4 cellular contexts compared by ENCODE assay signal in genomic region chrX:152674652-152675051, GRCh38. TPM values are rescaled to one million over a fixed set of nuclear protein-coding genes. Genes with fewer than 3 reads are reported as not detected.
"Had no signal": no experiment of that assay in that cellular context is flagged by ENCODE, and none has a peak within 500 bp of the region (broad histone marks: within the 10 kb centered on the region; RNA-seq: fewer than 3 reads in every experiment).

No MANE protein-coding gene starts in this region.

RNA-seq across cellular contexts. Expression of gene MAGEA3, which starts 23.9 kb away (rescaled TPM):
- total RNA-seq: LHCN-M2, MCF 10A, NCI-H460 had no signal

RNA-seq across cellular contexts. Expression of gene CSAG2, which starts 34.4 kb away (rescaled TPM):
- total RNA-seq: LHCN-M2, M059J, MCF 10A, NCI-H460 had no signal

RNA-seq across cellular contexts. Expression of gene GABRQ, which starts 37.0 kb away (rescaled TPM):
- total RNA-seq: LHCN-M2, MCF 10A had no signal

RNA-seq across cellular contexts. Expression of gene MAGEA2B, which starts 39.8 kb away (rescaled TPM):
- total RNA-seq: LHCN-M2, MCF 10A, NCI-H460 had no signal

RNA-seq across cellular contexts. Expression of gene CSAG1, which starts 58.9 kb away (rescaled TPM):
- total RNA-seq: LHCN-M2, MCF 10A, NCI-H460 had no signal
